Comparison of ENCODE assay signal across 1 cellular context in genomic region chr16:67979955-67980678, GRCh38.
TF ChIP-seq lines count a peak whose summit lies in the region.

DPEP3 (minus strand) TSS chr16:67980499; CDS start chr16:67980380, 119 bp downstream.

TF ChIP-seq in WTC11, 78 proteins besides CTCF, POLR2A, EP300 and RAD21 (continued from another document):
- TF ChIP-seq HMGXB4 (CRISPR knock-in tag; IDR thresholded peaks at IDR 0.05) (peak; percentile 88; the same call in 1 of the 2 replicates), ZNF425 (CRISPR knock-in tag; conservative IDR thresholded peaks at IDR 0.05) (no peak)
